Comparison of ENCODE assay signal across 1 cellular context in genomic region chr7:103657474-103657894, GRCh38.
TF ChIP-seq lines count a peak whose summit lies in the region.

No MANE protein-coding gene starts in this region.

TF ChIP-seq in K562, 482 proteins besides CTCF, POLR2A, EP300 and RAD21 (continued from another document and continues in another):
- no peak for TF ChIP-seq PBX2 (CRISPR knock-in tag; IDR thresholded peaks at IDR 0.05; ENCODE audit: low read depth)
- TF ChIP-seq PBX2 (tag; conservative IDR thresholded peaks at IDR 0.05; ENCODE audit: low read depth): peak; percentile 89
- TF ChIP-seq DPF2 (IDR thresholded peaks at IDR 0.05): peak; percentile 97
- TF ChIP-seq L3MBTL2 (IDR thresholded peaks at IDR 0.05): peak; percentile 53; the same call in 1 of the 2 replicates
- TF ChIP-seq NCOA1 (IDR thresholded peaks at IDR 0.05; ENCODE audit: low read depth): peak; percentile 82; the same call in 1 of the 2 replicates
- TF ChIP-seq ZNF239 (CRISPR knock-in tag; IDR thresholded peaks at IDR 0.05): no peak
- TF ChIP-seq TAF9B (IDR thresholded peaks at IDR 0.05; ENCODE audit: partially characterized antibody): peak; percentile 82
- peak; percentile 77 for TF ChIP-seq ETV5 (CRISPR knock-in tag; IDR thresholded peaks at IDR 0.05; ENCODE audit: low read depth)
- no peak for TF ChIP-seq SNAPC5 (CRISPR knock-in tag; IDR thresholded peaks at IDR 0.05)
- TF ChIP-seq FOXJ2 (tag; IDR thresholded peaks at IDR 0.05): peak; percentile 91
- no peak for TF ChIP-seq HDGF (IDR thresholded peaks at IDR 0.05)
- TF ChIP-seq SP2 (IDR thresholded peaks at IDR 0.05; ENCODE audit: extremely low read depth, low read depth, low read length, poor library complexity, severe bottlenecking): no peak
- peak; percentile 61; the same call in 1 of the 2 replicates for TF ChIP-seq KLF1 (tag; IDR thresholded peaks at IDR 0.05)
- TF ChIP-seq ZNF197 (CRISPR knock-in tag; IDR thresholded peaks at IDR 0.05; ENCODE audit: low read depth): peak; percentile 82; the same call in 1 of the 2 replicates
- peak; percentile 86; the same call in 1 of the 2 replicates for TF ChIP-seq ZNF644 (tag; IDR thresholded peaks at IDR 0.05; ENCODE audit: low read depth)
- peak; percentile 95 for TF ChIP-seq POLR2AphosphoS5 (IDR thresholded peaks at IDR 0.05; ENCODE audit: control insufficient read depth, insufficient read depth, low read depth, low read length)
- peak; percentile 75 for TF ChIP-seq CCNT2 (IDR thresholded peaks at IDR 0.05; ENCODE audit: borderline replicate concordance, extremely low read depth, insufficient read length, low read depth, low read length)
- TF ChIP-seq RBM14 (IDR thresholded peaks at IDR 0.05; ENCODE audit: borderline replicate concordance, insufficient read depth, low read depth, low read length): no peak
- TF ChIP-seq CREB5 (CRISPR knock-in tag; IDR thresholded peaks at IDR 0.05): no peak
- TF ChIP-seq GATA2 (CRISPR knock-in tag; IDR thresholded peaks at IDR 0.05): peak; percentile 77
- TF ChIP-seq RFX7 (CRISPR knock-in tag; IDR thresholded peaks at IDR 0.05): no peak
- peak; percentile 98 for TF ChIP-seq CTBP1 (IDR thresholded peaks at IDR 0.05; ENCODE audit: borderline replicate concordance)
- no peak for TF ChIP-seq NFATC3 (IDR thresholded peaks at IDR 0.05)
- no peak for TF ChIP-seq TAF1 (IDR thresholded peaks at IDR 0.05; ENCODE audit: control insufficient read depth, extremely low read depth, insufficient read depth, low read length, severe bottlenecking)
- no peak for TF ChIP-seq ZBTB17 (CRISPR knock-in tag; IDR thresholded peaks at IDR 0.05)
- no peak for TF ChIP-seq PRPF4 (IDR thresholded peaks at IDR 0.05; ENCODE audit: insufficient read depth, low read depth, low read length, poor library complexity, severe bottlenecking)
- no peak for TF ChIP-seq ZNF263 (CRISPR knock-in tag; IDR thresholded peaks at IDR 0.05; ENCODE audit: borderline replicate concordance)
- peak; percentile 77 for TF ChIP-seq SMAD4 (CRISPR knock-in tag; conservative IDR thresholded peaks at IDR 0.05)
- no peak for TF ChIP-seq ZBTB34 (CRISPR knock-in tag; IDR thresholded peaks at IDR 0.05)
- peak; percentile 73; the same call in 1 of the 2 replicates for TF ChIP-seq MYBL2 (IDR thresholded peaks at IDR 0.05; ENCODE audit: low read depth)
- no peak for TF ChIP-seq MYBL2 (CRISPR knock-in tag; IDR thresholded peaks at IDR 0.05; ENCODE audit: borderline replicate concordance)
- peak; percentile 53 for TF ChIP-seq CREB1 (IDR thresholded peaks at IDR 0.05)
- TF ChIP-seq CREB1 (CRISPR knock-in tag; IDR thresholded peaks at IDR 0.05): peak; percentile 18; the same call in 1 of the 2 replicates
- TF ChIP-seq CBFA2T2 (conservative IDR thresholded peaks at IDR 0.05): peak; percentile 94
- TF ChIP-seq NR2F6 (CRISPR knock-in tag; IDR thresholded peaks at IDR 0.05): no peak
- TF ChIP-seq GTF2E2 (tag; IDR thresholded peaks at IDR 0.05): no peak
- TF ChIP-seq KAT7 (CRISPR knock-in tag; IDR thresholded peaks at IDR 0.05; ENCODE audit: borderline replicate concordance): no peak
- no peak for TF ChIP-seq CEBPZ (IDR thresholded peaks at IDR 0.05; ENCODE audit: borderline replicate concordance, low read depth, low read length)
- peak; percentile 68; the same call in 1 of the 2 replicates for TF ChIP-seq DMBX1 (CRISPR knock-in tag; IDR thresholded peaks at IDR 0.05; ENCODE audit: borderline replicate concordance)
- no peak for TF ChIP-seq CBX8 (IDR thresholded peaks at IDR 0.05; ENCODE audit: borderline replicate concordance, extremely low read depth, low read depth, low read length, poor library complexity, severe bottlenecking)
- peak in 1 of 2 experiments; percentile 92; a peak in 2 of 4 replicates for TF ChIP-seq RCOR1 (IDR thresholded peaks at IDR 0.05; ENCODE audit: borderline replicate concordance in 1 of 2, low read depth in 2 of 2, low read length in 2 of 2)
- TF ChIP-seq TEAD4 (IDR thresholded peaks at IDR 0.05; ENCODE audit: low read length): peak; percentile 97
- no peak for TF ChIP-seq TEAD4 (CRISPR knock-in tag; IDR thresholded peaks at IDR 0.05; ENCODE audit: borderline replicate concordance)
- TF ChIP-seq MBD2 (IDR thresholded peaks at IDR 0.05; ENCODE audit: borderline replicate concordance, low read depth): peak; percentile 54; the same call in 1 of the 2 replicates
- TF ChIP-seq PTTG1 (tag; IDR thresholded peaks at IDR 0.05; ENCODE audit: low read depth): no peak
- TF ChIP-seq NFIC (IDR thresholded peaks at IDR 0.05): peak; percentile 86
- TF ChIP-seq SMARCC2 (IDR thresholded peaks at IDR 0.05; ENCODE audit: low read depth): peak; percentile 90
- TF ChIP-seq SMARCA4 (IDR thresholded peaks at IDR 0.05): peak; percentile 96
- peak; percentile 93 for TF ChIP-seq NCOR1 (IDR thresholded peaks at IDR 0.05)
- no peak for TF ChIP-seq ZNF436 (CRISPR knock-in tag; IDR thresholded peaks at IDR 0.05)
- TF ChIP-seq THRB (CRISPR knock-in tag; conservative IDR thresholded peaks at IDR 0.05): no peak
- TF ChIP-seq ZNF785 (CRISPR knock-in tag; IDR thresholded peaks at IDR 0.05): no peak
- peak; percentile 83 for TF ChIP-seq ZNF384 (IDR thresholded peaks at IDR 0.05; ENCODE audit: low read depth, low read length)
- TF ChIP-seq ZKSCAN1 (IDR thresholded peaks at IDR 0.05; ENCODE audit: low read depth, low read length): no peak
- no peak; the same call in 1 of the 2 replicates for TF ChIP-seq TCF7 (IDR thresholded peaks at IDR 0.05; ENCODE audit: borderline replicate concordance)
- TF ChIP-seq FOXM1 (IDR thresholded peaks at IDR 0.05; ENCODE audit: low read depth): peak; percentile 91
- no peak for TF ChIP-seq FOXM1 (CRISPR knock-in tag; IDR thresholded peaks at IDR 0.05; ENCODE audit: low read depth)
- TF ChIP-seq ETV6 (IDR thresholded peaks at IDR 0.05; ENCODE audit: borderline replicate concordance in 1 of 2, low read depth in 2 of 2, low read length in 1 of 2): peak in 1 of 2 experiments; percentile 81; a peak in 2 of 4 replicates
- no peak for TF ChIP-seq ETV6 (CRISPR knock-in tag; IDR thresholded peaks at IDR 0.05; ENCODE audit: borderline replicate concordance)
- TF ChIP-seq AFF4 (CRISPR knock-in tag; IDR thresholded peaks at IDR 0.05): no peak
- no peak for TF ChIP-seq ZBTB43 (CRISPR knock-in tag; IDR thresholded peaks at IDR 0.05)
